9 cellular contexts compared by ENCODE assay signal in the genomic region with DNA sequence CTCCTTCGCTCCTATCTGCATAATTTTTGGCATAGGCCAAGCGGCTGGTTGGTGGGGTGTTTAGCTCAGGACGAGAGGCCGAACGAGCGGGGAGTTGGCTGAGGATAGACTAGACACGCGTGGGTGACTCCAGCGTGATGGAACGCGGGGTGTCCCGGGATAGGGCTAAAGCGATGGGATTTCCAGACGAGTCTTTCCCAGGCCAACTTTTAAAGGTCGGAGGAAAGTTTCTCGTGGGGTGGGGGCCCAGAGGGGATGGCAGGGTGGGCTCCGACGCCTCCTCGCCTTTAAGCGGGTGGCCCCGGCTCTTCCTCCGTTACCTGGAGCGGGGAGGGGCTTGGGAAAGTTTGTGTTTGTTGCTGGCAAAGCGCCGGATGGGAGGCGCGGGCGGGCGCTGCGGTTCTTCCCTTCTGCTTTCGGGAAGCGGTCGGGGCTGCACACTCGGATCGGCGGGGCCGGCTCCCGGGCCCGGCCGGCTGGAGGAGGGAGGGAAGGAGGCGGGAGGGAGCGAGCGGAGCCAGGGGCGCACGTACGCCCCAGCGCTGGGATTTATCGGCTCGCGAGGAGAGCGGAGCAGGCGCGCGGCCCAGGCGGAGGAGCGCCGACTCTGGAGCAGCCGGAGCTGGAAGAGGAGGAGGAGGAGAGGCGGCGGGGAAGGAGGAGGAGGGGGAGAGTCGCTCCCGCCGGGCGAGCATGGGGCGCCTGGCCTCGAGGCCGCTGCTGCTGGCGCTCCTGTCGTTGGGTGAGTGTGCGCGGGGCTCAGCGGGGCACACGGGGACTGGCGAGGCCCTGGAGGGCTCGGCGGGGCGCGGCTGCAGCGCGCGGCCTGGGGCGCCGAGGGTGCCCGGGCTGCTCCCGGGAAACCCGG. TPM values are rescaled to one million over a fixed set of nuclear protein-coding genes. Genes with fewer than 3 reads are reported as not detected.
DNase-seq lines count a peak whose midpoint lies in the region; ATAC-seq and TF ChIP-seq lines count a peak whose summit lies in the region.
"Had no signal": no experiment of that assay in that cellular context is flagged by ENCODE, and none has a peak within 500 bp of the region (broad histone marks: within the 10 kb centered on the region; RNA-seq: fewer than 3 reads in every experiment).

Gene PTGFRN, plus strand, starts transcription at position 406 of the 868 bp plus-strand sequence. Its CDS starts 288 bp downstream, at position 694.

- H3K9me3 Mint-ChIP-seq in activated T-helper 17 cell treated with anti-CD3 and anti-CD28 coated beads, Interleukin-2, amount 50 U/mL, for 72 hours, result no peaks in the 10 kb centered on the region
- no peaks in the 10 kb centered on the region for H3K9me3 Mint-ChIP-seq in naive B cell

- H3K4me3 ChIP-seq in fibroblast of pulmonary artery (replicated peaks; ENCODE audit: low read depth, low read length), result peak within 1 kb of the TSS; percentile 76
- H3K4me3 ChIP-seq in thymus (ENCODE audit: low read length), result peak within 1 kb of the TSS; percentile 59

- TF ChIP-seq CTCF in fibroblast of pulmonary artery (IDR thresholded peaks at IDR 0.05; ENCODE audit: low read length, missing control alignments), result no peak

- H3K4me3 Mint-ChIP-seq in activated T-helper 17 cell treated with anti-CD3 and anti-CD28 coated beads, Interleukin-2, amount 50 U/mL, for 72 hours, result no peak within 1 kb of the TSS
- H3K4me3 Mint-ChIP-seq in naive B cell, result peak within 1 kb of the TSS in 7 of 8 donors; percentile 55 to 84 (median 69)

- 14% methylated on average over 86 of the region's 86 CpGs for WGBS in thymus

- peak within 1 kb of the TSS; percentile 77 for H3K27ac Mint-ChIP-seq in activated T-helper 17 cell treated with anti-CD3 and anti-CD28 coated beads, Interleukin-2, amount 50 U/mL, for 72 hours
- H3K27ac Mint-ChIP-seq in naive B cell, result peak within 1 kb of the TSS in 1 of 6 donors; percentile 66

- DNase-seq in DMS53 (lab: John Stamatoyannopoulos, UW) (peak; percentile 44), DMS53 treated with DMSO at 0.1 percent for 48 hours (lab: John Stamatoyannopoulos, UW; ENCODE audit: unreplicated experiment) (no peak), NCI-H446 (lab: John Stamatoyannopoulos, UW) (peak; percentile 26 to 57), fibroblast of pulmonary artery (ENCODE audit: low read depth) (peak; percentile 75), naive B cell (no peak)

- H3K4me1 Mint-ChIP-seq in activated T-helper 17 cell treated with anti-CD3 and anti-CD28 coated beads, Interleukin-2, amount 50 U/mL, for 72 hours, result peaks cover under 1% of the 10 kb centered on the region
- H3K4me1 Mint-ChIP-seq in naive B cell, result peaks cover 4 to 6% (median 6%) of the 10 kb centered on the region in 3 donors

- ATAC-seq in activated T-helper 17 cell treated with anti-CD3 and anti-CD28 coated beads, Interleukin-2, amount 50 U/mL, for 72 hours (replicated peaks), result peak; percentile 79
- ATAC-seq in naive B cell (ENCODE audit: low read depth in 2 of 2) (no peak), GM21529 (IDR thresholded peaks at IDR 0.05; ENCODE audit: unreplicated experiment) (no peak)

- H3K27me3 ChIP-seq in thymus (ENCODE audit: control insufficient read depth, insufficient read depth), result peaks cover 5% of the 10 kb centered on the region

- H3K9me3 ChIP-seq in thymus (ENCODE audit: control insufficient read depth), result no peaks in the 10 kb centered on the region

- no peaks in the 10 kb centered on the region for H3K36me3 ChIP-seq in thymus (ENCODE audit: control insufficient read depth, insufficient read depth)

- peaks cover 6% of the 10 kb centered on the region for H3K4me1 ChIP-seq in thymus (ENCODE audit: control insufficient read depth, insufficient read depth, low read length)

- peak within 1 kb of the TSS; percentile 22 for H3K27ac ChIP-seq in thymus (ENCODE audit: low read depth)
- H3K27ac ChIP-seq: 22Rv1 had no signal

- no peaks in the 10 kb centered on the region for H3K27me3 Mint-ChIP-seq in activated T-helper 17 cell treated with anti-CD3 and anti-CD28 coated beads, Interleukin-2, amount 50 U/mL, for 72 hours
- peaks cover 24 to 31% (median 28%) of the 10 kb centered on the region in 3 donors for H3K27me3 Mint-ChIP-seq in naive B cell

- no peaks in the 10 kb centered on the region for H3K36me3 Mint-ChIP-seq in activated T-helper 17 cell treated with anti-CD3 and anti-CD28 coated beads, Interleukin-2, amount 50 U/mL, for 72 hours (ENCODE audit: low read depth)
- H3K36me3 Mint-ChIP-seq in naive B cell, result no peaks in the 10 kb centered on the region

RNA-seq across cellular contexts. Expression of gene PTGFRN, which starts in this region (rescaled TPM):
- 10 to 100 TPM; 10.1 to 11.1 TPM for total RNA-seq in activated T-helper 17 cell treated with anti-CD3 and anti-CD28 coated beads, Interleukin-2, amount 50 U/mL, for 72 hours
- polyA plus RNA-seq in naive B cell (ENCODE audit: low read depth in 6 of 6) (not detected), thymus (26.0 TPM)

Comparison
In these comparisons a context has a peak if more than half of its experiments do, and no peak if none do; other contexts are left out.
1. RNA of gene PTGFRN (polyA plus RNA-seq): 26.0 TPM in thymus (single experiment); not detected in naive B cell; every median in the first group is over 10 times any median in the second.
2. DNase-seq: peak in DMS53 (single experiment), NCI-H446 (2 of 2) and fibroblast of pulmonary artery (single experiment); none in DMS53 treated with DMSO at 0.1 percent for 48 hours (single experiment) and naive B cell (single experiment).